ENCODE assay signal across 7 cellular contexts in the genomic region with DNA sequence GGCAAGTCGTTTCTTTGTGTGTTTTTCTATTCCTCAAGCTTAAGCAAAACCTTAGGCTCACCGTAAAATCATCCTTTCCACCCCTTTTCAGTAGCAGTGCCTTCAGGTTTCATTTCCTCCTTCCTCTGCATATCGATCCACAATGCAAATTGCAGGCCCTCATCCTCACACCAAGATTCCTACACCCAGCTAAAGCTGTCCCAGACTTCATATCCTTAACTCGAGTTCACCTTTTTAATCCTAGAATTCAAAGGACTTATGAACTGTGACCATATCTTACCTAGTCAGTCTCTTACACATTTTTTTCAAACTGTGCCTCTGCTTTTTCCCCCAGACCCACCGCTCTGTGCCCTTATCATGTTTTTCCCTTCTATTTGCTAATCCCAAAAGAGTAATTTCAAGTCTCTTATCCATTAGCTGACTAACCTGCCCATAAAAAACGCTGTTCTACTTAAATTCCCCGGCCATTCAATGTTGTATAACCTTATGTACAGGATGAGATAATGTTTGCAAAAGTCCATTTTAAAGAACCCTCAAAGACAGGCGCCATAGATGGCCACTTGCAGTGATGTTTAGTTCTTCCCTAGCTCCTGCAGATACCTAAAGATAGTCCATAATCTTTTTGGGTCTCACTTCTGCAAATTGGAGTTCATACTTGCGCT. TPM values are rescaled to one million over a fixed set of nuclear protein-coding genes. Genes with fewer than 3 reads are reported as not detected.
DNase-seq lines count a peak whose midpoint lies in the region; ATAC-seq and TF ChIP-seq lines count a peak whose summit lies in the region.

No MANE protein-coding gene starts in this region.

- peaks cover 64% of the 10 kb centered on the region for H3K79me2 ChIP-seq in hepatocyte

- H3K27me3 ChIP-seq in HAP-1 (ENCODE audit: low read depth) (no peaks in the 10 kb centered on the region), hepatocyte (no peaks in the 10 kb centered on the region)

- H3K27me3 Mint-ChIP-seq in T-helper 17 cell = no peaks in the 10 kb centered on the region
- no peaks in the 10 kb centered on the region for H3K27me3 Mint-ChIP-seq in stimulated activated naive CD8-positive, alpha-beta T cell treated with anti-CD3 and anti-CD28 coated beads, Interleukin-15, amount 100 ng/mL, for 72 hours

- 13% methylated on average over 9 of the region's 9 CpGs for WGBS in hepatocyte (ENCODE audit: low lambda C conversion rate, missing lambda C conversion rate)

- peak overlapping the region; percentile 87 for H3K4me2 ChIP-seq in hepatocyte

- peak overlapping the region; percentile 96 for H3K4me3 Mint-ChIP-seq in T-helper 17 cell
- peak overlapping the region; percentile 80 to 85 for H3K4me3 Mint-ChIP-seq in stimulated activated naive CD8-positive, alpha-beta T cell treated with anti-CD3 and anti-CD28 coated beads, Interleukin-15, amount 100 ng/mL, for 72 hours

- H3K27ac ChIP-seq in hepatocyte = peak overlapping the region; percentile 96

- in situ Hi-C loops in HAP-1 (cut with MboI; ENCODE audit: low sequenced_read_pairs) = no loop called here

- H3K27ac Mint-ChIP-seq in T-helper 17 cell = peak overlapping the region; percentile 91
- H3K27ac Mint-ChIP-seq in stimulated activated naive CD8-positive, alpha-beta T cell treated with anti-CD3 and anti-CD28 coated beads, Interleukin-15, amount 100 ng/mL, for 72 hours = peak overlapping the region; percentile 83 to 88

- H3K4me1 ChIP-seq in HAP-1 (peaks cover 20% of the 10 kb centered on the region), hepatocyte (ENCODE audit: insufficient read depth) (peaks cover 21% of the 10 kb centered on the region)

- H2AFZ ChIP-seq in hepatocyte = no peak overlapping the region

- peaks cover 43% of the 10 kb centered on the region for H3K4me1 Mint-ChIP-seq in T-helper 17 cell
- H3K4me1 Mint-ChIP-seq in stimulated activated naive CD8-positive, alpha-beta T cell treated with anti-CD3 and anti-CD28 coated beads, Interleukin-15, amount 100 ng/mL, for 72 hours = peaks cover 69% of the 10 kb centered on the region

- DNase-seq in HAP-1 (ENCODE audit: low spot score in 2 of 2) (no peak), T-helper 17 cell (no peak), hepatocyte (ENCODE audit: low spot score) (peak; percentile 31), C1 segment of cervical spinal cord (lab: John Stamatoyannopoulos, UW) (no peak), activated gamma-delta T cell treated with Interleukin-2 at 50 U/mL for 16 hours (no peak)
- no peak for DNase-seq in stimulated activated naive CD8-positive, alpha-beta T cell treated with anti-CD3 and anti-CD28 coated beads, Interleukin-15, amount 100 ng/mL, for 72 hours

- H4K20me1 ChIP-seq in hepatocyte (ENCODE audit: insufficient read depth, poor library complexity, severe bottlenecking) = peaks cover 59% of the 10 kb centered on the region

- TF ChIP-seq CTCF in hepatocyte (IDR thresholded peaks at IDR 0.05; ENCODE audit: poor library complexity) = no peak

- no peaks in the 10 kb centered on the region for H3K9me3 Mint-ChIP-seq in stimulated activated naive CD8-positive, alpha-beta T cell treated with anti-CD3 and anti-CD28 coated beads, Interleukin-15, amount 100 ng/mL, for 72 hours

- H3K9me3 ChIP-seq in HAP-1 (no peaks in the 10 kb centered on the region), T-helper 17 cell (ENCODE audit: control insufficient read depth, low read length, poor library complexity, severe bottlenecking) (no peaks in the 10 kb centered on the region), hepatocyte (ENCODE audit: low read depth) (no peaks in the 10 kb centered on the region)

- ATAC-seq in T-helper 17 cell = no peak
- no peak for ATAC-seq in stimulated activated naive CD8-positive, alpha-beta T cell treated with anti-CD3 and anti-CD28 coated beads, Interleukin-15, amount 100 ng/mL, for 72 hours
- ATAC-seq in GM21526 (IDR thresholded peaks at IDR 0.05; ENCODE audit: low FRiP score, unreplicated experiment) = no peak

- no peaks in the 10 kb centered on the region for H3K36me3 Mint-ChIP-seq in T-helper 17 cell (ENCODE audit: low read depth)

- no peaks in the 10 kb centered on the region for H3K9me2 ChIP-seq in hepatocyte (replicated peaks; ENCODE audit: insufficient read depth)

- H3K36me3 ChIP-seq in HAP-1 (replicated peaks) (peaks cover 32% of the 10 kb centered on the region), hepatocyte (replicated peaks; ENCODE audit: insufficient read depth, low read depth) (no peaks in the 10 kb centered on the region)

- H3K4me3 ChIP-seq in HAP-1 (peak overlapping the region; percentile 72), hepatocyte (peak overlapping the region; percentile 84)

RNA-seq across cellular contexts. Expression of gene AKIRIN1, which starts 1.5 kb away (rescaled TPM):
- total RNA-seq in T-helper 17 cell (10 to 100 TPM; 74.2 to 82.1 TPM), hepatocyte (75.1 and 81.9 TPM in 2 replicates)
- polyA plus RNA-seq in hepatocyte = 70.7 and 77.3 TPM in 2 replicates

RNA-seq across cellular contexts. Expression of gene NDUFS5, which starts 33.6 kb away (rescaled TPM):
- total RNA-seq in T-helper 17 cell (10 to 100 TPM; 86.6 to 94.0 TPM), hepatocyte (449 and 465 TPM in 2 replicates)
- 535 and 547 TPM in 2 replicates for polyA plus RNA-seq in hepatocyte

RNA-seq across cellular contexts. Expression of gene RHBDL2, which starts 51.0 kb away (rescaled TPM):
- total RNA-seq in T-helper 17 cell (not detected), hepatocyte (0.57 TPM in 1 of 2 replicates, not detected in the other)
- polyA plus RNA-seq in hepatocyte = 0.77 and 1.4 TPM in 2 replicates
